In the genomic region with DNA sequence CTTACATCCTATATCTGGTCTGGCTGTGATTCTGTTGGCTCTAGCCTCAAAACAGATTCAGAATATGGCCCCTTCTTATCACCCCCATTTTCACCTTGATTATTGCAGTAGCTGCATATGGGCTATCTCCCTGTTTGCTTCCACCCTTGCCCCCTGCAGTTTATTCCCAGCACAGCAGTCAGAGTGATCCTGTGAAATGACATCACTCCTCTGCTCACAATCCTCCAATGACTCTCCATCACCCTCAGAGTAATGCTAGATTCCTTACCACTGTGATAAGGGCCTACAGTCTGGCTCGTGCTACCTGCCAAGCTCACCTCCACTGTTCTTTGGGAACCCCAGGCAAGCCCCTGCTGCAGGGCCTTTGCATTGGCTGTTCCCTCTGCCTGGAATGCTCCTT, we compare ENCODE assay signal across 1 cellular context.
TF ChIP-seq lines count a peak whose summit lies in the region.

No MANE protein-coding gene starts in this region.

TF ChIP-seq in GM23338, 12 proteins besides CTCF, POLR2A, EP300 and RAD21 (continued from another document):
- TF ChIP-seq, protein P1, sequence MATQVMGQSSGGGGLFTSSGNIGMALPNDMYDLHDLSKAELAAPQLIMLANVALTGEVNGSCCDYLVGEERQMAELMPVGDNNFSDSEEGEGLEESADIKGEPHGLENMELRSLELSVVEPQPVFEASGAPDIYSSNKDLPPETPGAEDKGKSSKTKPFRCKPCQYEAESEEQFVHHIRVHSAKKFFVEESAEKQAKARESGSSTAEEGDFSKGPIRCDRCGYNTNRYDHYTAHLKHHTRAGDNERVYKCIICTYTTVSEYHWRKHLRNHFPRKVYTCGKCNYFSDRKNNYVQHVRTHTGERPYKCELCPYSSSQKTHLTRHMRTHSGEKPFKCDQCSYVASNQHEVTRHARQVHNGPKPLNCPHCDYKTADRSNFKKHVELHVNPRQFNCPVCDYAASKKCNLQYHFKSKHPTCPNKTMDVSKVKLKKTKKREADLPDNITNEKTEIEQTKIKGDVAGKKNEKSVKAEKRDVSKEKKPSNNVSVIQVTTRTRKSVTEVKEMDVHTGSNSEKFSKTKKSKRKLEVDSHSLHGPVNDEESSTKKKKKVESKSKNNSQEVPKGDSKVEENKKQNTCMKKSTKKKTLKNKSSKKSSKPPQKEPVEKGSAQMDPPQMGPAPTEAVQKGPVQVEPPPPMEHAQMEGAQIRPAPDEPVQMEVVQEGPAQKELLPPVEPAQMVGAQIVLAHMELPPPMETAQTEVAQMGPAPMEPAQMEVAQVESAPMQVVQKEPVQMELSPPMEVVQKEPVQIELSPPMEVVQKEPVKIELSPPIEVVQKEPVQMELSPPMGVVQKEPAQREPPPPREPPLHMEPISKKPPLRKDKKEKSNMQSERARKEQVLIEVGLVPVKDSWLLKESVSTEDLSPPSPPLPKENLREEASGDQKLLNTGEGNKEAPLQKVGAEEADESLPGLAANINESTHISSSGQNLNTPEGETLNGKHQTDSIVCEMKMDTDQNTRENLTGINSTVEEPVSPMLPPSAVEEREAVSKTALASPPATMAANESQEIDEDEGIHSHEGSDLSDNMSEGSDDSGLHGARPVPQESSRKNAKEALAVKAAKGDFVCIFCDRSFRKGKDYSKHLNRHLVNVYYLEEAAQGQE (IDR thresholded peaks at IDR 0.05; ENCODE audit: unreplicated experiment) = no peak
- TF ChIP-seq CREB1 (CRISPR knock-in tag; IDR thresholded peaks at IDR 0.05; ENCODE audit: low read depth) (peak; percentile 36; the same call in 1 of the 2 replicates), POLR2AphosphoS5 (IDR thresholded peaks at IDR 0.05; ENCODE audit: low read depth) (no peak)
